In the genomic region with DNA sequence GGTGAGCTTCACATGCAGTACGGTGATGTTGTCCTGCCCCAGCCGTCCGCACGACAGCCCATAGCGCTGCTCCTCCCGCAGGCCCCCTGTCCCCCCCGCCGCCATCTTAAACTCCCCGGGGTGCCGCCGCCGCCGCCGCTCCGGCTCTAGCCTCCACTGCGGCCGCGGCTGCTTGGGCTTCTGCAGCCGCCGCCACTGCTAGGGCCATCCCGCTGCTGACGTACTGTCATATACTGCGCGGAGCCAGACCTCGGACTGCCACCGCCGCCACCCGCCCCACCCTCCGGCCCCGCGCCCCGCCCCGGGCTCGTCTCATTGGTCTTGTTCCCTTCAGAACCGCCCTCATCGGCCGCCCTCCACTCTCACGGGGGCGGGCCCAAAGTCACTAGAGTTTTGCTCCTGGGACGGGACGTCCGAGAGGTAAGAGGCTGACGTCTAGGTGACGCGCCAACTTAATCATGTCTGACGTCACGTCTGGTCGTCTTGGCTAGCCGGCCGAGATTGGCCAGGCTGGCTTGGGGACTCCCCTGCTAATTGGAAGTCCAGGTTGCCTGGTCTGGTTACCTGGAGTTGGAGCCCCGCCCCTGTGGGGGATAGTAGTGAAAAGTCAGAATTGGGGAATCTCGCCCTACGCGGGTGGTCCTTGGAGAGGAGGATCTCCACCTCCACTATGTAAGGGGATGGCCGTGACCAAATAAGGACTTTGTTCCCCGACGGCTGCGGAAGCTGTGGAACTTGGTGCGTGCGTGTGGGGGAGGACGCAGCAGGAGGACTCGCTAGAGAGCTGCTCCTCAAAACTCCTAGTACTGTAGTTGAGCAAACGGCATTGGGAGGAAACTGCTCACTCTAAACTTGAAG, we compare ENCODE assay signal across 8 cellular contexts. TPM values are rescaled to one million over a fixed set of nuclear protein-coding genes. Genes with fewer than 3 reads are reported as not detected.
DNase-seq lines count a peak whose midpoint lies in the region; ATAC-seq and TF ChIP-seq lines count a peak whose summit lies in the region.

Gene ELL2 (minus strand): TSS at position 235 of the 858 bp plus-strand sequence. CDS start 130 bp downstream, at position 105.

- DNase-seq in HEK293T (ENCODE audit: extremely low spot score) (peak; percentile 90), MV-4-11 (lab: John Stamatoyannopoulos, UW) (peak; percentile 95), glutamatergic neuron (peak; percentile 98), omental fat pad (ENCODE audit: low spot score) (peak; percentile 98)
- peak; percentile 92 for DNase-seq in activated naive CD8-positive, alpha-beta T cell treated with anti-CD3 and anti-CD28 coated beads, Interleukin-2, amount 10 ng/mL, durations not matched to agents 7 days and 5 days

- no peaks in the 10 kb centered on the region for H3K79me2 ChIP-seq in SU-DHL-6 (ENCODE audit: insufficient read depth, low read length)

- H3K9ac ChIP-seq in SU-DHL-6 (ENCODE audit: low read length) = peak within 1 kb of the TSS; percentile 63

- peaks cover 2% of the 10 kb centered on the region for H3K36me3 Mint-ChIP-seq in activated naive CD8-positive, alpha-beta T cell treated with anti-CD3 and anti-CD28 coated beads, Interleukin-2, amount 10 ng/mL, durations not matched to agents 7 days and 5 days
- H3K36me3 Mint-ChIP-seq in glutamatergic neuron (ENCODE audit: unreplicated experiment) = no peaks in the 10 kb centered on the region

- TF ChIP-seq CTCF in SU-DHL-6 (IDR thresholded peaks at IDR 0.05; ENCODE audit: insufficient read depth, low read length, poor library complexity, severe bottlenecking) (no peak), glutamatergic neuron (IDR thresholded peaks at IDR 0.05; ENCODE audit: partially characterized antibody, unreplicated experiment) (no peak), omental fat pad (IDR thresholded peaks at IDR 0.05) (no peak)

- no peaks in the 10 kb centered on the region for H3K9me2 ChIP-seq in SU-DHL-6 (replicated peaks; ENCODE audit: insufficient read depth, low read length)

- H3K27ac Mint-ChIP-seq in activated naive CD8-positive, alpha-beta T cell treated with anti-CD3 and anti-CD28 coated beads, Interleukin-2, amount 10 ng/mL, durations not matched to agents 7 days and 5 days = peak within 1 kb of the TSS; percentile 97
- H3K27ac Mint-ChIP-seq in glutamatergic neuron (ENCODE audit: unreplicated experiment) = peak within 1 kb of the TSS; percentile 89

- H3K4me3 ChIP-seq in GM08714 (ENCODE audit: low read length) = peak within 1 kb of the TSS; percentile 98
- H3K4me3 ChIP-seq in SU-DHL-6 (ENCODE audit: insufficient read depth, low read length, poor library complexity, severe bottlenecking) = peak within 1 kb of the TSS; percentile 57

- H3K4me3 Mint-ChIP-seq in activated naive CD8-positive, alpha-beta T cell treated with anti-CD3 and anti-CD28 coated beads, Interleukin-2, amount 10 ng/mL, durations not matched to agents 7 days and 5 days = peak within 1 kb of the TSS; percentile 96
- H3K4me3 Mint-ChIP-seq in glutamatergic neuron (ENCODE audit: unreplicated experiment) = peak within 1 kb of the TSS; percentile 98

- no peaks in the 10 kb centered on the region for H3K27me3 ChIP-seq in SU-DHL-6 (ENCODE audit: low read length)

- H3K27ac ChIP-seq in SU-DHL-6 (ENCODE audit: low read depth, low read length) = no peak within 1 kb of the TSS; the same call in 1 of the 2 replicates
- peak within 1 kb of the TSS; percentile 92 for H3K27ac ChIP-seq in temporal lobe (ENCODE audit: low read depth, low read length)

- ATAC-seq in activated naive CD8-positive, alpha-beta T cell treated with anti-CD3 and anti-CD28 coated beads, Interleukin-2, amount 10 ng/mL, durations not matched to agents 7 days and 5 days (ENCODE audit: low read depth) = peak; percentile 86
- peak; percentile 95 for ATAC-seq in omental fat pad (ENCODE audit: low FRiP score)

- CTCF ChIA-PET in HEK293T (lab: Yijun Ruan, JAX) = interaction anchor here (0.6 to 0.9 kb wide), 3 partner anchors 16 to 264 kb away, joined by 3 to 4 read pairs (median 3); no protein-coding TSS in a partner anchor

- H3K4me1 Mint-ChIP-seq in activated naive CD8-positive, alpha-beta T cell treated with anti-CD3 and anti-CD28 coated beads, Interleukin-2, amount 10 ng/mL, durations not matched to agents 7 days and 5 days = peaks cover 31% of the 10 kb centered on the region
- H3K4me1 Mint-ChIP-seq in glutamatergic neuron (ENCODE audit: low read depth, unreplicated experiment) = peaks cover 20% of the 10 kb centered on the region

- H3F3A ChIP-seq in SU-DHL-6 (ENCODE audit: insufficient read depth) = no peaks in the 10 kb centered on the region

- no peaks in the 10 kb centered on the region for H4K20me1 ChIP-seq in SU-DHL-6 (ENCODE audit: low read depth, low read length)

- no peaks in the 10 kb centered on the region for H3K9me3 Mint-ChIP-seq in activated naive CD8-positive, alpha-beta T cell treated with anti-CD3 and anti-CD28 coated beads, Interleukin-2, amount 10 ng/mL, durations not matched to agents 7 days and 5 days
- peaks cover 24% of the 10 kb centered on the region for H3K9me3 Mint-ChIP-seq in glutamatergic neuron (ENCODE audit: unreplicated experiment)

- POLR2A ChIA-PET in HEK293T (lab: Yijun Ruan, JAX) = interaction anchor here (0.6 to 0.7 kb wide), 2 partner anchors 29 to 100 kb away, joined by 3 read pairs; no protein-coding TSS in a partner anchor
- POLR2A ChIA-PET in activated naive CD8-positive, alpha-beta T cell treated with anti-CD3 and anti-CD28 coated beads, Interleukin-2, amount 10 ng/mL, durations not matched to agents 7 days and 5 days (lab: Charles Lee) = interaction anchor here (0.7 to 1.5 kb wide), 3 partner anchors 92 to 700 kb away, joined by 3 to 5 read pairs (median 3); partner anchors contain the start of genes ARSK, CAST and SKIC3

- no peaks in the 10 kb centered on the region for H3K27me3 Mint-ChIP-seq in activated naive CD8-positive, alpha-beta T cell treated with anti-CD3 and anti-CD28 coated beads, Interleukin-2, amount 10 ng/mL, durations not matched to agents 7 days and 5 days
- H3K27me3 Mint-ChIP-seq in glutamatergic neuron (ENCODE audit: unreplicated experiment) = peaks cover 19% of the 10 kb centered on the region

- peak within 1 kb of the TSS; percentile 62 for H3K4me2 ChIP-seq in SU-DHL-6 (ENCODE audit: low read depth, low read length, poor library complexity, severe bottlenecking)

- peak within 1 kb of the TSS; percentile 95 for H2AFZ ChIP-seq in SU-DHL-6 (ENCODE audit: low read depth, low read length, severe bottlenecking)

- no peaks in the 10 kb centered on the region for H3K9me3 ChIP-seq in SU-DHL-6 (ENCODE audit: insufficient read depth, low read length)

- H3K36me3 ChIP-seq in SU-DHL-6 (ENCODE audit: low read length) = no peaks in the 10 kb centered on the region

TF ChIP-seq in HEK293T, 16 proteins besides CTCF, POLR2A, EP300 and RAD21:
- TF ChIP-seq ZNF384 (IDR thresholded peaks at IDR 0.05) (no peak), PKNOX1 (IDR thresholded peaks at IDR 0.05) (no peak), NFRKB (IDR thresholded peaks at IDR 0.05) (no peak), TARDBP (IDR thresholded peaks at IDR 0.05) (peak; percentile 82), FOXK2 (IDR thresholded peaks at IDR 0.05) (no peak)

RNA-seq across cellular contexts. Expression of gene ELL2, which starts in this region (rescaled TPM):
- total RNA-seq in activated naive CD8-positive, alpha-beta T cell treated with anti-CD3 and anti-CD28 coated beads, Interleukin-2, amount 10 ng/mL, durations not matched to agents 7 days and 5 days = 10 to 100 TPM; 11.6 to 15.0 TPM
- total RNA-seq in glutamatergic neuron (ENCODE audit: unreplicated experiment) = 97.0 TPM
- 100 to 1,000 TPM in 2 of 4 donors, 10 to 100 TPM in 2; 64.3 to 318 (median 121) TPM for total RNA-seq in omental fat pad
- 14.8 TPM for total RNA-seq in temporal lobe
